Comparison of ENCODE assay signal across 25 cellular contexts in the genomic region with DNA sequence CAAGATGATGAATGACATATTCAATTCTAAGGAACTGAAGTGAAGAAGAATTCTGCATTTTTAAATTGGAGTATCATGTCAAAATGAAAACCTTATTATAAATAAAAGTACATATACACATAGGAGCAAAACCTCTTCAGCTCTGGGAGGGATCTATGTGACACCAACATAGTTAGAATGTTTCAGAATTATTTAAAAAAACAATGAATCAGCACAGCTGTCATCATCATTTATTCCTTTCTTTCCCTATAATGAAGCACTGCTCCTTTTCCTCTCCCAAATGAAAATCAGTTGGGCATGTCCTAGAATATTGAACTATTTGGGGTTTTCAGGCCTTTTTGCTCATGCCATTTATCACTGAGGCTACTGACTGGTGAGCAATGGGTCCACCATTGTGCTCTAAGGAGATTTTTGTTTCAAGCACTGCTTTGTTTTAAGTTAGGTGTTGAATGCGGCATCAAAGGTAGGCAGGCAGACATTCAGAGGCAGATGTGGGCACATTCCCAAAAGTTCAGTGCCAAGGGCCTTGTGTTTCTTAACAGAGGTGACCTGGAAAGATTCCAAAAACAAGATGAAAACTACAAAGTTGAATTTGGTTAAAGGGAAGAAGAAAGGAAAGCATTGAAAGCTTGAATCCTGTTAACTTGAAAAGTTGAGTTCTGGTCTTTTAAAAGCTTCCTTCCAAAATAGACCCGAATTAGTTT.
DNase-seq lines count a peak whose midpoint lies in the region; ATAC-seq and TF ChIP-seq lines count a peak whose summit lies in the region.
"Had no signal": no experiment of that assay in that cellular context is flagged by ENCODE, and none has a peak within 500 bp of the region (broad histone marks: within the 10 kb centered on the region; RNA-seq: fewer than 3 reads in every experiment).

No MANE protein-coding gene starts in this region.

- H3K9me3 Mint-ChIP-seq in MCF 10A (ENCODE audit: unreplicated experiment) = no peaks in the 10 kb centered on the region
- H3K9me3 Mint-ChIP-seq: activated T-cell treated with anti-CD3 and anti-CD28 coated beads, Interleukin-2, amount 50 U/mL, for 24 hours had no signal

- TF ChIP-seq CTCF in MCF 10A (IDR thresholded peaks at IDR 0.05; ENCODE audit: unreplicated experiment) (no peak), stomach (IDR thresholded peaks at IDR 0.05) (no peak)

- POLR2A ChIA-PET in MCF 10A (lab: Yijun Ruan, JAX) = interaction anchor here (0.5 to 0.7 kb wide), 3 partner anchors 10 to 58 kb away, joined by 3 to 4 read pairs (median 3); no protein-coding TSS in a partner anchor

- H3K27ac ChIP-seq in stomach = no peak overlapping the region
- H3K27ac ChIP-seq: BLaER1, esophagus squamous epithelium, spleen, thoracic aorta had no signal

- no TSS peak for BruUV-seq in MCF 10A (replicated peaks; lab: Mats Ljungman, UMichigan)

- H3K4me1 Mint-ChIP-seq in MCF 10A (ENCODE audit: insufficient read depth, unreplicated experiment) = peaks cover 6% of the 10 kb centered on the region
- H3K4me1 Mint-ChIP-seq: activated CD4-positive, alpha-beta T cell treated with anti-CD3 and anti-CD28 coated beads for 36 hours; stimulated activated memory B cell treated with anti-CD40 and anti-IgM and Interleukin-4, amounts not matched to agents 10 μg/mL and 1 μg/mL and 100 μg/mL, for 72 hours; T-helper 17 cell had no signal

- H3K4me3 ChIP-seq in stomach = no peak overlapping the region
- H3K4me3 ChIP-seq: BLaER1, esophagus squamous epithelium, GM12878, spleen, thoracic aorta had no signal

- H3K27me3 ChIP-seq in stomach = no peaks in the 10 kb centered on the region
- H3K27me3 ChIP-seq: BLaER1, esophagus squamous epithelium, spleen had no signal

- no peak overlapping the region for H3K27ac Mint-ChIP-seq in MCF 10A (ENCODE audit: low read depth, unreplicated experiment)
- H3K27ac Mint-ChIP-seq: activated CD4-positive, alpha-beta T cell treated with anti-CD3 and anti-CD28 coated beads for 36 hours; activated T-cell treated with anti-CD3 and anti-CD28 coated beads, Interleukin-2, amount 50 U/mL, for 24 hours; stimulated activated memory B cell treated with anti-CD40 and anti-IgM and Interleukin-4, amounts not matched to agents 10 μg/mL and 1 μg/mL and 100 μg/mL, for 72 hours; T-helper 17 cell had no signal

- no peak for TF ChIP-seq POLR2A in stomach (IDR thresholded peaks at IDR 0.05)

- 33 to 62% (median 40%) methylated on average over 2 of the region's 2 CpGs for WGBS in stomach, 5 donors

- CTCF ChIA-PET in MCF 10A (lab: Yijun Ruan, JAX) = interaction anchor here (0.6 to 1.1 kb wide), 3 partner anchors 10 to 95 kb away, joined by 3 to 8 read pairs (median 3); no protein-coding TSS in a partner anchor

- no peak for TF ChIP-seq EP300 in stomach (IDR thresholded peaks at IDR 0.05)

- H3K9me3 ChIP-seq in stomach = no peaks in the 10 kb centered on the region
- H3K9me3 ChIP-seq: BLaER1, esophagus squamous epithelium, spleen, thoracic aorta had no signal

- no peak overlapping the region for H3K4me3 Mint-ChIP-seq in MCF 10A (ENCODE audit: unreplicated experiment)
- H3K4me3 Mint-ChIP-seq: activated CD4-positive, alpha-beta T cell treated with anti-CD3 and anti-CD28 coated beads for 36 hours; activated T-cell treated with anti-CD3 and anti-CD28 coated beads, Interleukin-2, amount 50 U/mL, for 24 hours; stimulated activated memory B cell treated with anti-CD40 and anti-IgM and Interleukin-4, amounts not matched to agents 10 μg/mL and 1 μg/mL and 100 μg/mL, for 72 hours; T-helper 17 cell had no signal

- no peaks in the 10 kb centered on the region for H3K36me3 ChIP-seq in stomach
- H3K36me3 ChIP-seq: BLaER1, esophagus squamous epithelium, spleen, thoracic aorta had no signal

- peak; percentile 28 for ATAC-seq in Right ventricle myocardium inferior
- peak; percentile 77 for ATAC-seq in left lobe of liver
- no peak for ATAC-seq in GM18519 (IDR thresholded peaks at IDR 0.05; ENCODE audit: low FRiP score, unreplicated experiment)
- ATAC-seq: activated CD4-positive, alpha-beta T cell treated with anti-CD3 and anti-CD28 coated beads for 36 hours; GM12878; stimulated activated memory B cell treated with anti-CD40 and anti-IgM and Interleukin-4, amounts not matched to agents 10 μg/mL and 1 μg/mL and 100 μg/mL, for 72 hours; T-helper 17 cell had no signal

- H3K4me1 ChIP-seq in stomach = peaks cover 0 to 9% (median 4%) of the 10 kb centered on the region in 4 donors
- H3K4me1 ChIP-seq: BLaER1, esophagus squamous epithelium, spleen had no signal

- no peaks in the 10 kb centered on the region for H3K36me3 Mint-ChIP-seq in MCF 10A (ENCODE audit: insufficient read depth, unreplicated experiment)
- H3K36me3 Mint-ChIP-seq: stimulated activated memory B cell treated with anti-CD40 and anti-IgM and Interleukin-4, amounts not matched to agents 10 μg/mL and 1 μg/mL and 100 μg/mL, for 72 hours had no signal

- no peak for DNase-seq in Right ventricle myocardium inferior (ENCODE audit: missing footprints)
- DNase-seq in cardiac septum (ENCODE audit: low spot score) = no peak
- peak; percentile 63 for DNase-seq in MCF 10A (ENCODE audit: unreplicated experiment)
- DNase-seq in left lobe of liver (ENCODE audit: low spot score) = peak; percentile 71
- DNase-seq in stomach = peak; percentile 67
- no peak for DNase-seq in HPDE6-E6E7 (ENCODE audit: extremely low spot score)
- DNase-seq in NCI-H2227 treated with DMSO at 0.1 percent for 48 hours (lab: John Stamatoyannopoulos, UW) = no peak
- DNase-seq: activated CD4-positive, alpha-beta T cell treated with anti-CD3 and anti-CD28 coated beads for 36 hours; activated gamma-delta T cell treated with Interleukin-2 at 50 U/mL for 16 hours; activated T-cell treated with anti-CD3 and anti-CD28 coated beads, Interleukin-2, amount 50 U/mL, for 24 hours; COR-L47; DND-41; effector memory CD4-positive, alpha-beta T cell; esophagus squamous epithelium; NCI-H1436 treated with DMSO at 0.1 percent for 48 hours; NCI-H2171 treated with DMSO at 0.1 percent for 48 hours; NCI-H69; spleen; stimulated activated CD4-positive, alpha-beta T cell treated with anti-CD3 and anti-CD28 coated beads, Interleukin-2, amount 100 ng/mL, for 48 hours; T-helper 17 cell had no signal

- H3K27me3 Mint-ChIP-seq in MCF 10A (ENCODE audit: insufficient read depth, unreplicated experiment) = no peaks in the 10 kb centered on the region
- H3K27me3 Mint-ChIP-seq: activated T-cell treated with anti-CD3 and anti-CD28 coated beads, Interleukin-2, amount 50 U/mL, for 24 hours; stimulated activated memory B cell treated with anti-CD40 and anti-IgM and Interleukin-4, amounts not matched to agents 10 μg/mL and 1 μg/mL and 100 μg/mL, for 72 hours had no signal

- intact Hi-C loops in Right ventricle myocardium inferior (cut with DNase I) (no loop called here), cardiac septum (cut with DNase I) (no loop called here), MCF 10A (cut with micrococcal nuclease) (no loop called here), stomach (cut with DNase I; ENCODE audit: low total_unique reads) (no loop called here)

Comparison
In these comparisons a context has a peak if more than half of its experiments do, and no peak if none do; other contexts are left out.
1. DNase-seq: peak in MCF 10A (single experiment), left lobe of liver (single experiment) and stomach (single experiment); none in Right ventricle myocardium inferior (single experiment), cardiac septum (single experiment), HPDE6-E6E7 (single experiment) and NCI-H2227 treated with DMSO at 0.1 percent for 48 hours (single experiment).